9 cellular contexts compared by ENCODE assay signal in the genomic region with DNA sequence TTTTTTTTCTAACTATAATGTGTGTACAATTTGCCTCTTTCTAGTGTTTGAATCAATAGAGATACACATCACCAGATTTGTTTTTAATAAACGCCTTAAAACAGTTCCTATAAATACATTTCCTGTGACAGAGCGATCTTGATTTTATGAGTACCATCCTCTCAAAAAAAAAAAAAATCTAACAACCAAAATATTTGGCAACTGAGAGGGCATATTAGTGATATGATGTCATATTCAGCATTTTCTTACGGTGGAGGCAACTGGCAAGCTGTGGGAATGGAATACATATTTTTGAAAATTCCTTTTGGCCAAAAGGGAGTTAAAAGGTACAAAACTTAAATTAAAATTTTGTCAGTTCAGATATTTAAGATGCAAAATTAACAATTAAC.
DNase-seq lines count a peak whose midpoint lies in the region; ATAC-seq and TF ChIP-seq lines count a peak whose summit lies in the region.
"Had no signal": no experiment of that assay in that cellular context is flagged by ENCODE, and none has a peak within 500 bp of the region (broad histone marks: within the 10 kb centered on the region; RNA-seq: fewer than 3 reads in every experiment).

No MANE protein-coding gene starts in this region.

- H3K9me3 ChIP-seq in BE2C (no peaks in the 10 kb centered on the region), endocrine pancreas (ENCODE audit: control insufficient read depth, low read length) (no peaks in the 10 kb centered on the region), prostate gland (no peaks in the 10 kb centered on the region)

- peaks cover 2% of the 10 kb centered on the region; the same call in 1 of the 2 replicates for H3K4me1 ChIP-seq in BE2C
- H3K4me1 ChIP-seq in endocrine pancreas (ENCODE audit: control insufficient read depth, insufficient read depth, low read length): peaks cover 17% of the 10 kb centered on the region
- H3K4me1 ChIP-seq in prostate gland (replicated peaks): no peaks in the 10 kb centered on the region

- H3K9me3 Mint-ChIP-seq in stimulated activated effector memory CD8-positive, alpha-beta T cell treated with anti-CD3 and anti-CD28 coated beads, Interleukin-12 subunit alpha, Interleukin-12 subunit beta, amount 100 ng/mL, for 72 hours: peaks cover 3% of the 10 kb centered on the region

- 25% methylated on average over 3 of the region's 3 CpGs for WGBS in prostate gland

- TF ChIP-seq CTCF in BE2C (IDR thresholded peaks at IDR 0.05; ENCODE audit: low read depth, low read length) (no peak), prostate gland (IDR thresholded peaks at IDR 0.05) (no peak)

- no peak for DNase-seq in BE2C
- DNase-seq in M059J (ENCODE audit: low read depth): peak; percentile 54
- DNase-seq in prostate gland (ENCODE audit: low spot score): no peak
- DNase-seq in activated naive CD4-positive, alpha-beta T cell treated with anti-CD3 and anti-CD28 coated beads, Interleukin-2, amount 50 U/mL, for 16 hours: no peak
- no peak for DNase-seq in NCI-H774 (lab: John Stamatoyannopoulos, UW)
- DNase-seq in occipital lobe (lab: John Stamatoyannopoulos, UW): no peak
- DNase-seq in stimulated activated effector memory CD8-positive, alpha-beta T cell treated with anti-CD3 and anti-CD28 coated beads, Interleukin-12 subunit alpha, Interleukin-12 subunit beta, amount 100 ng/mL, for 72 hours (ENCODE audit: low spot score in 2 of 2): no peak
- DNase-seq: activated CD8-positive, alpha-beta memory T cell treated with anti-CD3 and anti-CD28 coated beads for 24 hours had no signal

- H3K9ac ChIP-seq in endocrine pancreas (ENCODE audit: control insufficient read depth, insufficient read depth, low read length): no peak overlapping the region

- intact Hi-C loops in prostate gland (cut with DNase I): loop anchor here (5.0 kb wide), 1 partner anchor 77 kb away; no protein-coding TSS in a partner anchor

- H3K4me3 Mint-ChIP-seq in stimulated activated effector memory CD8-positive, alpha-beta T cell treated with anti-CD3 and anti-CD28 coated beads, Interleukin-12 subunit alpha, Interleukin-12 subunit beta, amount 100 ng/mL, for 72 hours: no peak overlapping the region

- no peak for ATAC-seq in stimulated activated effector memory CD8-positive, alpha-beta T cell treated with anti-CD3 and anti-CD28 coated beads, Interleukin-12 subunit alpha, Interleukin-12 subunit beta, amount 100 ng/mL, for 72 hours

- peak overlapping the region; percentile 95 for H3K4me3 ChIP-seq in BE2C (ENCODE audit: low read depth, low read length)
- H3K4me3 ChIP-seq in endocrine pancreas (ENCODE audit: control insufficient read depth, insufficient read depth, low read length): peak overlapping the region; percentile 52
- H3K4me3 ChIP-seq in prostate gland: peak overlapping the region in 1 of 2 donors; percentile 43

- peak overlapping the region; percentile 76 to 85 for H3K27ac ChIP-seq in prostate gland

- H3K36me3 Mint-ChIP-seq in stimulated activated effector memory CD8-positive, alpha-beta T cell treated with anti-CD3 and anti-CD28 coated beads, Interleukin-12 subunit alpha, Interleukin-12 subunit beta, amount 100 ng/mL, for 72 hours: no peaks in the 10 kb centered on the region

- H3K36me3 ChIP-seq in BE2C: no peaks in the 10 kb centered on the region
- H3K36me3 ChIP-seq in endocrine pancreas (ENCODE audit: control insufficient read depth, insufficient read depth, low read length): no peaks in the 10 kb centered on the region
- no peaks in the 10 kb centered on the region for H3K36me3 ChIP-seq in prostate gland

- H3K27me3 ChIP-seq in BE2C (no peaks in the 10 kb centered on the region), endocrine pancreas (ENCODE audit: control insufficient read depth, insufficient read depth, low read length) (no peaks in the 10 kb centered on the region), prostate gland (replicated peaks; ENCODE audit: insufficient read depth) (no peaks in the 10 kb centered on the region)

- H3K4me1 Mint-ChIP-seq in stimulated activated effector memory CD8-positive, alpha-beta T cell treated with anti-CD3 and anti-CD28 coated beads, Interleukin-12 subunit alpha, Interleukin-12 subunit beta, amount 100 ng/mL, for 72 hours: peaks cover 5% of the 10 kb centered on the region

- TF ChIP-seq POLR2A in prostate gland (IDR thresholded peaks at IDR 0.05): no peak

- no peak overlapping the region for H3K27ac Mint-ChIP-seq in stimulated activated effector memory CD8-positive, alpha-beta T cell treated with anti-CD3 and anti-CD28 coated beads, Interleukin-12 subunit alpha, Interleukin-12 subunit beta, amount 100 ng/mL, for 72 hours
